ENCODE assay signal across 15 cellular contexts in genomic region chrX:71663238-71663637, GRCh38. TPM values are rescaled to one million over a fixed set of nuclear protein-coding genes. Genes with fewer than 3 reads are reported as not detected.
DNase-seq lines count a peak whose midpoint lies in the region; ATAC-seq, FAIRE-seq and TF ChIP-seq lines count a peak whose summit lies in the region.
"Not testable (repeated sequence)": the region's sequence is repeated elsewhere in the genome, so short reads cannot be mapped to it uniquely, and the experiment has no call there.
"Had no signal": no experiment of that assay in that cellular context is flagged by ENCODE, and none has a peak within 500 bp of the region (broad histone marks: within the 10 kb centered on the region; RNA-seq: fewer than 3 reads in every experiment).

No MANE protein-coding gene starts in this region.

- not testable (repeated sequence) for DNase-seq in HCT116 (ENCODE audit: low read depth, low spot score); GM12878 (ENCODE audit: low read depth, low spot score)
- peak; percentile 24 for DNase-seq in T-helper 9 cell
- peak; percentile 25 to 31 for DNase-seq in activated CD8-positive, alpha-beta memory T cell treated with anti-CD3 and anti-CD28 coated beads for 1 hour (ENCODE audit: extremely low read depth in 1 of 2, low read depth in 1 of 2)
- peak in 6 of 10 donors; percentile 21 to 67 (median 35) for DNase-seq in naive thymus-derived CD8-positive, alpha-beta T cell
- DNase-seq in stimulated activated CD4-positive, alpha-beta T cell treated with anti-CD3 and anti-CD28 coated beads, TNF-alpha, amount 100 ng/mL, for 4 hours (ENCODE audit: low read depth in 3 of 3), result peak in 2 of 3 experiments; percentile 21 to 43

- H3K27me3 Mint-ChIP-seq in activated T-helper 17 cell treated with anti-CD3 and anti-CD28 coated beads, Interleukin-2, amount 50 U/mL, for 72 hours; naive thymus-derived CD8-positive, alpha-beta T cell; stimulated activated naive CD8-positive, alpha-beta T cell treated with anti-CD3 and anti-CD28 coated beads, Interleukin-15, Interleukin-2, amounts not matched to agents 100 ng/mL and 50 ng/mL, for 24 hours: not testable (repeated sequence)

- H2AFZ ChIP-seq in HCT116 (ENCODE audit: low read depth, low read length, poor library complexity, severe bottlenecking); GM12878 (ENCODE audit: control insufficient read depth, low read depth, low read length): not testable (repeated sequence)

- intact Hi-C loops in HCT116 (cut with micrococcal nuclease); GM12878 (cut with micrococcal nuclease; ENCODE audit: unreplicated experiment): not testable (repeated sequence)

- SMC1A ChIA-PET in GM12878 (lab: Charles Lee; ENCODE audit: uncharacterized antibody, unreplicated experiment), result not testable (repeated sequence)

- not testable (repeated sequence) for H3K4me1 Mint-ChIP-seq in activated T-helper 17 cell treated with anti-CD3 and anti-CD28 coated beads, Interleukin-2, amount 50 U/mL, for 72 hours
- H3K4me1 Mint-ChIP-seq in naive thymus-derived CD8-positive, alpha-beta T cell, result peaks cover 7 to 15% (median 13%) of the 10 kb centered on the region in 4 donors
- H3K4me1 Mint-ChIP-seq in stimulated activated naive CD8-positive, alpha-beta T cell treated with anti-CD3 and anti-CD28 coated beads, Interleukin-15, Interleukin-2, amounts not matched to agents 100 ng/mL and 50 ng/mL, for 24 hours (ENCODE audit: low read depth), result peaks cover 29% of the 10 kb centered on the region

- not testable (repeated sequence) for FAIRE-seq in GM12878 (lab: Jason Lieb, UNC)

- H3K27me3 ChIP-seq in HCT116 (ENCODE audit: insufficient read depth, low read length); GM12878 (replicated peaks in 1 of 2; ENCODE audit: control insufficient read depth in 2 of 2, insufficient read depth in 2 of 2, low read length in 1 of 2): not testable (repeated sequence)

- not testable (repeated sequence) for H3K9me2 ChIP-seq in HCT116 (ENCODE audit: insufficient read depth)

- in situ Hi-C loops in GM12878 (cut with MboI), result loop anchor here (25.0 kb wide), 2 partner anchors 199 to 876 kb away; no protein-coding TSS in a partner anchor

- BruUV-seq in HCT116 (replicated peaks; lab: Mats Ljungman, UMichigan); GM12878 (replicated peaks; lab: Mats Ljungman, UMichigan): not testable (repeated sequence)

- WGBS in GM12878 (ENCODE audit: insufficient coverage, insufficient replicate concordance, low lambda C conversion rate, missing lambda C conversion rate), result 14% methylated on average over 8 of the region's 8 CpGs

- not testable (repeated sequence) for H3K4me3 ChIP-seq in HCT116 (replicated peaks in 1 of 2; ENCODE audit: low read depth in 1 of 2, low read length in 2 of 2); GM12878

- H3K79me2 ChIP-seq in HCT116 (ENCODE audit: insufficient read depth, low read length); GM12878 (ENCODE audit: control insufficient read depth, insufficient read depth, low read length): not testable (repeated sequence)

- CTCF ChIA-PET in HCT116 (lab: Charles Lee), result interaction anchor here (1.0 kb wide), 1 partner anchor 692 kb away, joined by 3 read pairs; no protein-coding TSS in a partner anchor
- CTCF ChIA-PET in GM12878 (lab: Yijun Ruan, JAX), result not testable (repeated sequence)

- H3K4me3 Mint-ChIP-seq in activated T-helper 17 cell treated with anti-CD3 and anti-CD28 coated beads, Interleukin-2, amount 50 U/mL, for 72 hours, result peak overlapping the region; percentile 55
- peak overlapping the region in 7 of 10 donors; percentile 52 to 78 (median 65) for H3K4me3 Mint-ChIP-seq in naive thymus-derived CD8-positive, alpha-beta T cell
- H3K4me3 Mint-ChIP-seq in stimulated activated naive CD8-positive, alpha-beta T cell treated with anti-CD3 and anti-CD28 coated beads, Interleukin-15, Interleukin-2, amounts not matched to agents 100 ng/mL and 50 ng/mL, for 24 hours, result not testable (repeated sequence)

- TF ChIP-seq POLR2A in HCT116 (IDR thresholded peaks at IDR 0.05; ENCODE audit: borderline replicate concordance, extremely low read depth, insufficient read depth, insufficient read length); GM12878 (IDR thresholded peaks at IDR 0.05; ENCODE audit: low read depth, low read length): not testable (repeated sequence)

- H3K27ac ChIP-seq in HCT116 (ENCODE audit: low read depth, low read length); GM12878 (ENCODE audit: control insufficient read depth, insufficient read depth): not testable (repeated sequence)

- H3K36me3 Mint-ChIP-seq in activated T-helper 17 cell treated with anti-CD3 and anti-CD28 coated beads, Interleukin-2, amount 50 U/mL, for 72 hours (ENCODE audit: low read depth); naive thymus-derived CD8-positive, alpha-beta T cell; stimulated activated naive CD8-positive, alpha-beta T cell treated with anti-CD3 and anti-CD28 coated beads, Interleukin-15, Interleukin-2, amounts not matched to agents 100 ng/mL and 50 ng/mL, for 24 hours (ENCODE audit: low read depth): not testable (repeated sequence)

- peak overlapping the region; percentile 59 for H3K27ac Mint-ChIP-seq in activated T-helper 17 cell treated with anti-CD3 and anti-CD28 coated beads, Interleukin-2, amount 50 U/mL, for 72 hours
- H3K27ac Mint-ChIP-seq in naive thymus-derived CD8-positive, alpha-beta T cell, result peak overlapping the region in 6 of 10 donors; percentile 5 to 89 (median 77)
- peak overlapping the region; percentile 79 for H3K27ac Mint-ChIP-seq in stimulated activated naive CD8-positive, alpha-beta T cell treated with anti-CD3 and anti-CD28 coated beads, Interleukin-15, Interleukin-2, amounts not matched to agents 100 ng/mL and 50 ng/mL, for 24 hours

- not testable (repeated sequence) for H3K9me3 ChIP-seq in HCT116 (ENCODE audit: control insufficient read depth in 1 of 2, insufficient read depth in 1 of 2, low read depth in 1 of 2, low read length in 2 of 2); GM12878 (replicated peaks; ENCODE audit: control insufficient read depth, insufficient read depth, low read length)

- not testable (repeated sequence) for TF ChIP-seq EP300 in GM12878 (IDR thresholded peaks at IDR 0.05; ENCODE audit: borderline replicate concordance in 1 of 2, control insufficient read depth in 1 of 2, low read depth in 2 of 2, low read length in 2 of 2)

- not testable (repeated sequence) for H3K9me3 Mint-ChIP-seq in activated T-helper 17 cell treated with anti-CD3 and anti-CD28 coated beads, Interleukin-2, amount 50 U/mL, for 72 hours; naive thymus-derived CD8-positive, alpha-beta T cell; stimulated activated naive CD8-positive, alpha-beta T cell treated with anti-CD3 and anti-CD28 coated beads, Interleukin-15, Interleukin-2, amounts not matched to agents 100 ng/mL and 50 ng/mL, for 24 hours

- TF ChIP-seq RAD21 in HCT116 (IDR thresholded peaks at IDR 0.05; ENCODE audit: low read depth); GM12878 (IDR thresholded peaks at IDR 0.05; ENCODE audit: insufficient read depth, low read depth, low read length): not testable (repeated sequence)

- POLR2A ChIA-PET in HCT116 (lab: Charles Lee); GM12878 (lab: Charles Lee); naive thymus-derived CD8-positive, alpha-beta T cell (lab: Charles Lee): not testable (repeated sequence)

- not testable (repeated sequence) for H4K20me1 ChIP-seq in HCT116 (ENCODE audit: insufficient read depth); GM12878 (ENCODE audit: control insufficient read depth, insufficient read depth)

- ATAC-seq in HCT116, result not testable (repeated sequence)
- peak; percentile 67 for ATAC-seq in activated T-helper 17 cell treated with anti-CD3 and anti-CD28 coated beads, Interleukin-2, amount 50 U/mL, for 72 hours (replicated peaks)
- peak; percentile 22 for ATAC-seq in GM12878
- peak; percentile 65 to 73 for ATAC-seq in naive thymus-derived CD8-positive, alpha-beta T cell

- H3K4me1 ChIP-seq in HCT116 (ENCODE audit: control insufficient read depth in 1 of 2, insufficient read depth in 2 of 2, low read length in 2 of 2); GM12878 (ENCODE audit: control insufficient read depth, insufficient read depth, low read length): not testable (repeated sequence)

- TF ChIP-seq CTCF in HCT116 (IDR thresholded peaks at IDR 0.05 in 2 of 3, conservative IDR thresholded peaks at IDR 0.05 in 1 of 3; ENCODE audit: borderline replicate concordance in 1 of 3, insufficient read depth in 1 of 3, low read depth in 2 of 3, low read length in 2 of 3); GM12878 (IDR thresholded peaks at IDR 0.05 in 2 of 3, conservative IDR thresholded peaks at IDR 0.05 in 1 of 3; ENCODE audit: control insufficient read depth in 2 of 3, extremely low read depth in 1 of 3, insufficient read depth in 1 of 3, low read depth in 3 of 3, low read length in 3 of 3): not testable (repeated sequence)

- not testable (repeated sequence) for H3K36me3 ChIP-seq in HCT116 (ENCODE audit: control insufficient read depth in 1 of 2, insufficient read depth in 2 of 2, low read length in 2 of 2); GM12878 (ENCODE audit: control insufficient read depth in 2 of 2, insufficient read depth in 2 of 2, low read length in 1 of 2)

- RAD21 ChIA-PET in HCT116 (lab: Charles Lee; ENCODE audit: low non-redundant PET in 1 of 2, low total read pairs in 2 of 2, uncharacterized antibody in 2 of 2, unreplicated experiment in 2 of 2), result interaction anchor here in 1 of 2 experiments (0.6 kb wide), 1 partner anchor 149 kb away, joined by 5 read pairs; no protein-coding TSS in a partner anchor
- RAD21 ChIA-PET in GM12878 (lab: Charles Lee; ENCODE audit: unreplicated experiment), result not testable (repeated sequence)

- not testable (repeated sequence) for H3K9ac ChIP-seq in HCT116 (ENCODE audit: low read length); GM12878 (ENCODE audit: control insufficient read depth, insufficient read depth, low read length)

- peak overlapping the region; percentile 21; the same call in 1 of the 2 replicates for H3K4me2 ChIP-seq in HCT116 (ENCODE audit: low read length)
- H3K4me2 ChIP-seq in GM12878 (ENCODE audit: control insufficient read depth, insufficient read depth), result peak overlapping the region; percentile 44; the same call in 1 of the 2 replicates

RNA-seq across cellular contexts. Expression of gene CXCR3, which starts 44.9 kb away (rescaled TPM):
- total RNA-seq in HCT116 (2021; ENCODE audit: unreplicated experiment) (not detected), GM12878 (2014; rRNA removed) (18.0 and 24.9 TPM in 2 replicates), GM12878 (2014; rRNA removed; fragmentation: Illumina TruSeq; extraction: Trizol) (4.5 and 6.8 TPM in 2 replicates), GM12878 (2021) (45.4 and 48.2 TPM in 2 replicates)
- polyA plus RNA-seq in HCT116 (2012), result 0.04 and 0.05 TPM in 2 replicates
- total RNA-seq in activated T-helper 17 cell treated with anti-CD3 and anti-CD28 coated beads, Interleukin-2, amount 50 U/mL, for 72 hours, result 1 to 10 TPM; 4.5 to 9.9 TPM
- 7.8 and 8.0 TPM in 2 replicates for total RNA-seq in GM12878 (2013; cell fraction: nucleolus; rRNA removed)
- 20.9 TPM for polyA plus RNA-seq in GM12878 (2011; ENCODE audit: low read depth)
- polyA plus RNA-seq in GM12878 (2011; rRNA removed) (0.37 and 3.0 TPM in 2 replicates), GM12878 (2014; fragmentation: Illumina TruSeq; extraction: Trizol) (1.7 and 11.7 TPM in 2 replicates), GM12878 (2014; fragmentation: Nextera tagmentation; extraction: Ambion mirVana) (1 to 10 TPM; 1.4 to 6.7 TPM), GM12878 (2014; rRNA removed) (19.7 and 27.7 TPM in 2 replicates), GM12878 (2016; fragmentation: Nextera tagmentation; extraction: Ambion mirVana) (10 to 100 TPM; 47.6 to 48.0 TPM)
- 5.1 and 8.0 TPM in 2 replicates for polyA plus RNA-seq in GM12878 (2011; cell fraction: cytosol; rRNA removed)
- polyA plus RNA-seq in GM12878 (2011; cell fraction: nucleus; rRNA removed), result 12.0 and 20.8 TPM in 2 replicates
- polyA plus RNA-seq in GM12878 (2012), result 24.8 and 41.5 TPM in 2 replicates
- polyA minus RNA-seq in GM12878 (2011; rRNA and poly(A)+ RNA removed), result 3.9 and 8.1 TPM in 2 replicates
- polyA minus RNA-seq in GM12878 (2011; cell fraction: cytosol; rRNA and poly(A)+ RNA removed), result 7.7 and 10.4 TPM in 2 replicates
- polyA minus RNA-seq in GM12878 (2011; cell fraction: nucleus; rRNA and poly(A)+ RNA removed), result 12.7 and 27.5 TPM in 2 replicates
- total RNA-seq in naive thymus-derived CD8-positive, alpha-beta T cell, result 10 to 100 TPM; 10.4 to 10.5 TPM
- polyA plus RNA-seq in naive thymus-derived CD8-positive, alpha-beta T cell, result 10 to 100 TPM; 23.5 to 34.7 (median 33.6) TPM
- total RNA-seq: cardiac muscle cell, mesothelial cell of epicardium, skeletal muscle tissue had no signal
- polyA plus RNA-seq: cardiac muscle cell had no signal

RNA-seq across cellular contexts. Expression of gene CXorf49, which starts 54.8 kb away (rescaled TPM):
- total RNA-seq in HCT116 (2021; ENCODE audit: unreplicated experiment) (not detected), GM12878 (2014; rRNA removed) (not detected in 2 replicates), GM12878 (2014; rRNA removed; fragmentation: Illumina TruSeq; extraction: Trizol) (not detected in 2 replicates), GM12878 (2021) (not detected in 2 replicates)
- polyA plus RNA-seq in HCT116 (2012), result not detected in 2 replicates
- total RNA-seq in activated T-helper 17 cell treated with anti-CD3 and anti-CD28 coated beads, Interleukin-2, amount 50 U/mL, for 72 hours, result not detected
- total RNA-seq in GM12878 (2013; cell fraction: nucleolus; rRNA removed), result not detected in 2 replicates
- not detected for polyA plus RNA-seq in GM12878 (2011; ENCODE audit: low read depth)
- polyA plus RNA-seq in GM12878 (2011; rRNA removed) (not detected in 2 replicates), GM12878 (2014; fragmentation: Illumina TruSeq; extraction: Trizol) (not detected in 2 replicates), GM12878 (2014; fragmentation: Nextera tagmentation; extraction: Ambion mirVana) (not detected), GM12878 (2014; rRNA removed) (0.27 TPM in 1 of 2 replicates, not detected in the other), GM12878 (2016; fragmentation: Nextera tagmentation; extraction: Ambion mirVana) (not detected)
- not detected in 2 replicates for polyA plus RNA-seq in GM12878 (2011; cell fraction: cytosol; rRNA removed)
- polyA plus RNA-seq in GM12878 (2011; cell fraction: nucleus; rRNA removed), result not detected in 2 replicates
- not detected in 2 replicates for polyA plus RNA-seq in GM12878 (2012)
- polyA minus RNA-seq in GM12878 (2011; rRNA and poly(A)+ RNA removed), result not detected in 2 replicates
- polyA minus RNA-seq in GM12878 (2011; cell fraction: cytosol; rRNA and poly(A)+ RNA removed), result not detected in 2 replicates
- polyA minus RNA-seq in GM12878 (2011; cell fraction: nucleus; rRNA and poly(A)+ RNA removed), result not detected in 2 replicates
- total RNA-seq in naive thymus-derived CD8-positive, alpha-beta T cell, result not detected
- not detected for polyA plus RNA-seq in naive thymus-derived CD8-positive, alpha-beta T cell
- total RNA-seq: adrenal gland, cardiac muscle cell, esophagus muscularis mucosa, mesothelial cell of epicardium, Right ventricle myocardium superior, skeletal muscle tissue had no signal
- polyA plus RNA-seq: adrenal gland, cardiac muscle cell, CD14-positive monocyte had no signal
